1 cellular context compared by ENCODE assay signal in genomic region chr1:52553372-52554266, GRCh38.
TF ChIP-seq lines count a peak whose summit lies in the region.

No MANE protein-coding gene starts in this region.

TF ChIP-seq in GM12878, 131 proteins besides CTCF, POLR2A, EP300 and RAD21 (continued from another document and continues in another):
- TF ChIP-seq BRCA1 (IDR thresholded peaks at IDR 0.05; ENCODE audit: low read depth, low read length) (peak; percentile 68), BCL11A (IDR thresholded peaks at IDR 0.05; ENCODE audit: low read depth, low read length) (no peak), KLF5 (IDR thresholded peaks at IDR 0.05; ENCODE audit: partially characterized antibody) (peak; percentile 62), GABPA (IDR thresholded peaks at IDR 0.05; ENCODE audit: low read depth) (no peak), E2F8 (IDR thresholded peaks at IDR 0.05; ENCODE audit: low read depth, partially characterized antibody) (no peak), MEF2B (IDR thresholded peaks at IDR 0.05; ENCODE audit: partially characterized antibody, poor library complexity, severe bottlenecking) (no peak), ZNF622 (IDR thresholded peaks at IDR 0.05) (no peak), TCF3 (IDR thresholded peaks at IDR 0.05; ENCODE audit: borderline replicate concordance, insufficient read depth, low read depth, low read length) (0 out of 2 replicates have a peak, but pooled peaks have one; percentile 35), NR2C2 (IDR thresholded peaks at IDR 0.05; ENCODE audit: borderline replicate concordance, control insufficient read depth, insufficient read length, low read depth) (no peak), BCL3 (IDR thresholded peaks at IDR 0.05; ENCODE audit: borderline replicate concordance, insufficient read depth, low read depth, low read length, poor library complexity, severe bottlenecking) (no peak), REST (IDR thresholded peaks at IDR 0.05; ENCODE audit: low read depth, low read length) (no peak), SRF (IDR thresholded peaks at IDR 0.05; ENCODE audit: low read depth in 2 of 2, low read length in 2 of 2) (no peak), ZNF384 (IDR thresholded peaks at IDR 0.05; ENCODE audit: borderline replicate concordance, low read depth, low read length) (no peak), RB1 (IDR thresholded peaks at IDR 0.05; ENCODE audit: borderline replicate concordance) (peak; percentile 79; the same call in 1 of the 2 replicates), ASH2L (IDR thresholded peaks at IDR 0.05; ENCODE audit: borderline replicate concordance, low read depth) (no peak), RBBP5 (conservative IDR thresholded peaks at IDR 0.05) (no peak), ZBTB33 (IDR thresholded peaks at IDR 0.05) (no peak), NKRF (conservative IDR thresholded peaks at IDR 0.05) (0 out of 2 replicates have a peak, but pooled peaks have one; percentile 47), EED (IDR thresholded peaks at IDR 0.05; ENCODE audit: low read depth) (no peak), HCFC1 (IDR thresholded peaks at IDR 0.05; ENCODE audit: low read length) (no peak), POU2F2 (IDR thresholded peaks at IDR 0.05; ENCODE audit: borderline replicate concordance, low read depth, low read length) (peak; percentile 25; the same call in 2 of the 3 replicates), RAD51 (IDR thresholded peaks at IDR 0.05) (no peak), BMI1 (IDR thresholded peaks at IDR 0.05; ENCODE audit: borderline replicate concordance) (no peak), RFX5 (IDR thresholded peaks at IDR 0.05; ENCODE audit: low read depth, low read length) (no peak), FOS (IDR thresholded peaks at IDR 0.05; ENCODE audit: borderline replicate concordance, extremely low read depth, insufficient read length) (no peak), ZNF274 (IDR thresholded peaks at IDR 0.05; ENCODE audit: insufficient read depth, insufficient read length) (no peak), ZNF24 (IDR thresholded peaks at IDR 0.05) (0 out of 2 replicates have a peak, but pooled peaks have one; percentile 40), EZH2 (IDR thresholded peaks at IDR 0.05; ENCODE audit: borderline replicate concordance, control insufficient read depth, low read depth, low read length) (no peak), E4F1 (IDR thresholded peaks at IDR 0.05; ENCODE audit: borderline replicate concordance, partially characterized antibody) (no peak), MEF2A (IDR thresholded peaks at IDR 0.05; ENCODE audit: insufficient read depth, low read depth, low read length) (no peak), SIX5 (IDR thresholded peaks at IDR 0.05; ENCODE audit: low read depth, low read length, severe bottlenecking) (no peak), BHLHE40 (IDR thresholded peaks at IDR 0.05; ENCODE audit: borderline replicate concordance in 1 of 2, low read depth in 2 of 2, low read length in 1 of 2) (peak in 1 of 2 experiments; percentile 49; a peak in 1 of 4 replicates), TBL1XR1 (IDR thresholded peaks at IDR 0.05; ENCODE audit: low read depth, low read length) (no peak), YBX1 (IDR thresholded peaks at IDR 0.05) (no peak), ATF3 (IDR thresholded peaks at IDR 0.05; ENCODE audit: borderline replicate concordance, extremely low read depth, low read depth, low read length) (no peak), LARP7 (IDR thresholded peaks at IDR 0.05) (peak; percentile 92), CHD1 (IDR thresholded peaks at IDR 0.05; ENCODE audit: low read depth, low read length) (no peak), CEBPZ (IDR thresholded peaks at IDR 0.05; ENCODE audit: low read depth, low read length) (no peak), BCLAF1 (IDR thresholded peaks at IDR 0.05) (no peak)
